In the genomic region with DNA sequence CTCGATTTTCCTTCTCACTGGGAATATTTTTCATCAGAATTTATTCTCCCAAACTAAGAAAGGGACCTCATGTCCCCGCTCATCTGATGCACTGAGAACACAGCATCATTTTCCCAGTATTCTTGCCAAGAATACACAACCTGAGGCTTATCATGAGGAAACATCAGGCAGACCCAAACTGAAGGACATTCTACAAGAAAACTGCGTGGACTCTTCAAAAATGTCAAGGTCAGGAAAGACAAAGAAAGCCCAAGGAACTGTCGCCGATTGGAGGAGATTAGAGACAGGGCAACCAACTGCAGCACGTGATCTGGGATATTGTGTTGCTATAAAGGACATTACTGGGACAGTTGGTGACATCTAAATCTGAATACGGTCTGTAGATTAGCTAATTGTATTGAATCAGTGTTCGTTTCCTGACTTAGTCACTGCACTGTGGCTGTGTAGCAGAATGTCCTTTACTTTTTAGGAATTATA, we compare ENCODE assay signal across 10 cellular contexts.
DNase-seq lines count a peak whose midpoint lies in the region; ATAC-seq, FAIRE-seq and TF ChIP-seq lines count a peak whose summit lies in the region.
"Had no signal": no experiment of that assay in that cellular context is flagged by ENCODE, and none has a peak within 500 bp of the region (broad histone marks: within the 10 kb centered on the region; RNA-seq: fewer than 3 reads in every experiment).

No MANE protein-coding gene starts in this region.

- no peaks in the 10 kb centered on the region for H4K20me1 ChIP-seq in GM23248 (ENCODE audit: insufficient read depth)

- H2AFZ ChIP-seq in GM23248 = peak overlapping the region; percentile 71

- no peaks in the 10 kb centered on the region for H3K27me3 Mint-ChIP-seq in glutamatergic neuron (ENCODE audit: unreplicated experiment)

- peak overlapping the region; percentile 83 for H3K4me2 ChIP-seq in GM23248 (ENCODE audit: unreplicated experiment)

- no peak overlapping the region for H3K27ac Mint-ChIP-seq in glutamatergic neuron (ENCODE audit: unreplicated experiment)
- H3K27ac Mint-ChIP-seq: activated CD8-positive, alpha-beta memory T cell treated with anti-CD3 and anti-CD28 coated beads, Interleukin-2, amount 10 ng/mL, durations not matched to agents 7 days and 5 days had no signal

- DNase-seq in GM23248 = peak; percentile 45
- no peak for DNase-seq in left lung
- no peak for DNase-seq in small intestine
- DNase-seq in glutamatergic neuron = no peak
- no peak for DNase-seq in DMS114 treated with DMSO at 0.1 percent for 48 hours (lab: John Stamatoyannopoulos, UW; ENCODE audit: unreplicated experiment)
- no peak for DNase-seq in NCI-H2029 treated with DMSO at 0.1 percent for 48 hours (lab: John Stamatoyannopoulos, UW)
- DNase-seq in HTR-8/SVneo (ENCODE audit: insufficient read length, low spot score) = no peak
- DNase-seq: erythroblast had no signal

- peaks cover 15% of the 10 kb centered on the region for H3F3A ChIP-seq in GM23248 (ENCODE audit: insufficient read depth)

- peak overlapping the region; percentile 70 for H3K4me3 ChIP-seq in GM23248
- H3K4me3 ChIP-seq in left lung = no peak overlapping the region
- H3K4me3 ChIP-seq in small intestine (ENCODE audit: low read depth in 1 of 2, low read length in 2 of 2) = no peak overlapping the region

- H3K36me3 Mint-ChIP-seq in glutamatergic neuron (ENCODE audit: unreplicated experiment) = no peaks in the 10 kb centered on the region
- H3K36me3 Mint-ChIP-seq: activated CD8-positive, alpha-beta memory T cell treated with anti-CD3 and anti-CD28 coated beads, Interleukin-2, amount 10 ng/mL, durations not matched to agents 7 days and 5 days had no signal

- H3K9me3 ChIP-seq in GM23248 (ENCODE audit: low read depth) (no peaks in the 10 kb centered on the region), left lung (no peaks in the 10 kb centered on the region), small intestine (ENCODE audit: control insufficient read depth, low read depth) (no peaks in the 10 kb centered on the region)

- H3K27ac ChIP-seq in GM23248 (peak overlapping the region; percentile 70), angular gyrus (ENCODE audit: low read depth, low read length) (peak overlapping the region; percentile 66), left lung (peak overlapping the region; percentile 73 to 75), small intestine (ENCODE audit: low read depth in 1 of 2, low read length in 1 of 2) (peak overlapping the region; percentile 32 to 76)

- FAIRE-seq in small intestine (lab: Jason Lieb, UNC) = no peak
- no peak for FAIRE-seq in HTR-8/SVneo (lab: Jason Lieb, UNC)

- TF ChIP-seq CTCF in left lung (IDR thresholded peaks at IDR 0.05) (no peak), glutamatergic neuron (IDR thresholded peaks at IDR 0.05; ENCODE audit: partially characterized antibody, unreplicated experiment) (no peak)

- H3K4me1 Mint-ChIP-seq in glutamatergic neuron (ENCODE audit: low read depth, unreplicated experiment) = peaks cover 11% of the 10 kb centered on the region

- intact Hi-C loops in left lung (cut with DNase I) = no loop called here

- no peaks in the 10 kb centered on the region for H3K9me2 ChIP-seq in GM23248 (ENCODE audit: insufficient read depth)

- H3K79me2 ChIP-seq in GM23248 (ENCODE audit: insufficient read depth) = no peaks in the 10 kb centered on the region

- H3K27me3 ChIP-seq in GM23248 (replicated peaks; ENCODE audit: insufficient read depth) = no peaks in the 10 kb centered on the region
- peaks cover 0 to 17% of the 10 kb centered on the region in 2 donors for H3K27me3 ChIP-seq in left lung
- no peaks in the 10 kb centered on the region for H3K27me3 ChIP-seq in small intestine (ENCODE audit: control insufficient read depth in 2 of 2, insufficient read depth in 2 of 2, low read length in 2 of 2)

- WGBS in GM23248 (ENCODE audit: low coverage in 1 of 2, low lambda C conversion rate in 2 of 2, missing lambda C conversion rate in 2 of 2), 2 experiments = 39 to 41% methylated on average over 8 of the region's 8 CpGs
- 37 to 53% (median 47%) methylated on average over 8 of the region's 8 CpGs for WGBS in small intestine, 3 donors

- in situ Hi-C loops in GM23248 (cut with MboI) = loop anchor here (10.0 kb wide), 1 partner anchor 221 kb away; no protein-coding TSS in a partner anchor

- H3K36me3 ChIP-seq in GM23248 (ENCODE audit: low read depth) = no peaks in the 10 kb centered on the region
- H3K36me3 ChIP-seq in left lung = no peaks in the 10 kb centered on the region
- H3K36me3 ChIP-seq in small intestine (ENCODE audit: control insufficient read depth in 2 of 2, insufficient read depth in 2 of 2, low read length in 2 of 2) = no peaks in the 10 kb centered on the region

- no peak for ATAC-seq in left lung

- H3K9me3 Mint-ChIP-seq in glutamatergic neuron (ENCODE audit: unreplicated experiment) = peaks cover 5% of the 10 kb centered on the region

- H3K4me3 Mint-ChIP-seq in glutamatergic neuron (ENCODE audit: unreplicated experiment) = no peak overlapping the region

- peak overlapping the region; percentile 72 for H3K9ac ChIP-seq in GM23248

- peaks cover 18% of the 10 kb centered on the region for H3K4me1 ChIP-seq in GM23248 (ENCODE audit: insufficient read depth)
- H3K4me1 ChIP-seq in left lung = peaks cover 11 to 44% of the 10 kb centered on the region in 2 donors
- no peaks in the 10 kb centered on the region for H3K4me1 ChIP-seq in small intestine (ENCODE audit: control insufficient read depth in 2 of 2, insufficient read depth in 1 of 2, low read depth in 1 of 2, low read length in 1 of 2)
